ENCODE assay signal across 8 cellular contexts in the genomic region with DNA sequence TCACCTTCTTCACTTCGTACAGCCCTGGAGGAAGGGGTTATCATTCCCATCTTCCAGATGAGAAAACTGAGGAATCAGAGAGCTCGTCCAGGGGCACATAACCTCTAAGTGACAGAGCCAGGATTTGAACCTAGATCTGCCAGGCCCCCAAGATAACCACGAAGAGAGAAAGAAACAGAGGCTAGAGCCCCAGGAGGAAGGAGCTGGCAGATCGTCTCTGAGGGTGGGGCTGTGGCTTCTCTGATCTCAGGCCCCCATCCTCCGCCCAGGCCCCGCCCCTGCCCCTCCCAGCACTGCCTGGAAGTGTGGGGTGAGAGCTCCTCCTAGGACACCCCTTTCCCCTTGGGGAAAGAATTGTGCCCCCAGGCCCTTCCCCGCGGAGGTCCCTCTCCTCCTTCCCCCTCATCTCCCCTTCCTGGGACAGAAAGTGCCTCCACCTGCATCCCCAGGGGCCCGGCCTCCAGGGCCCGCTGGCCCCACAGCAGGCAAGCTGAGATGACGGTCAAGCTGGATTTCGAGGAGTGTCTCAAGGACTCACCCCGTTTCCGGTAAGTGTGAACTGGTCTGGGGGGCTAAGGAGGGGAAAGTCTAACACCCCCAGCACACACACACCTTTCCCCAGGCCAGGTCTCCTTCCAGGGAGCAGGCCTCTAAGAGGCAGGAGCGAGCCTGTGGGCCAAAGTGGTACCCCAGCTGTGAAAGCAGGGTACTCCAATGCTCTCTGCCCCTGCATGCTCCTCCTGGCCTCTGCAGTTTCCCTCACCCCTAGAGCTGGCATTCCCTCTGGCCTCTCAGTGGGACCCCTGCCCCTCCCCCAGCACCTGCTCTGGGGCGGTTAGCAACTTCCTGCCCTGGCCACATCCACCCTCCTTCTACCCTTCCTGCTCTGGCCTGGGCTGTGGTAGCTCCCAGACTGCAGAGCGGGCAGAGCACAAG. TPM values are rescaled to one million over a fixed set of nuclear protein-coding genes. Genes with fewer than 3 reads are reported as not detected.
DNase-seq lines count a peak whose midpoint lies in the region; ATAC-seq and TF ChIP-seq lines count a peak whose summit lies in the region.

A gene with protein sequence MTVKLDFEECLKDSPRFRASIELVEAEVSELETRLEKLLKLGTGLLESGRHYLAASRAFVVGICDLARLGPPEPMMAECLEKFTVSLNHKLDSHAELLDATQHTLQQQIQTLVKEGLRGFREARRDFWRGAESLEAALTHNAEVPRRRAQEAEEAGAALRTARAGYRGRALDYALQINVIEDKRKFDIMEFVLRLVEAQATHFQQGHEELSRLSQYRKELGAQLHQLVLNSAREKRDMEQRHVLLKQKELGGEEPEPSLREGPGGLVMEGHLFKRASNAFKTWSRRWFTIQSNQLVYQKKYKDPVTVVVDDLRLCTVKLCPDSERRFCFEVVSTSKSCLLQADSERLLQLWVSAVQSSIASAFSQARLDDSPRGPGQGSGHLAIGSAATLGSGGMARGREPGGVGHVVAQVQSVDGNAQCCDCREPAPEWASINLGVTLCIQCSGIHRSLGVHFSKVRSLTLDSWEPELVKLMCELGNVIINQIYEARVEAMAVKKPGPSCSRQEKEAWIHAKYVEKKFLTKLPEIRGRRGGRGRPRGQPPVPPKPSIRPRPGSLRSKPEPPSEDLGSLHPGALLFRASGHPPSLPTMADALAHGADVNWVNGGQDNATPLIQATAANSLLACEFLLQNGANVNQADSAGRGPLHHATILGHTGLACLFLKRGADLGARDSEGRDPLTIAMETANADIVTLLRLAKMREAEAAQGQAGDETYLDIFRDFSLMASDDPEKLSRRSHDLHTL (plus strand): TSS at position 290 of the 936 bp plus-strand sequence. CDS start 206 bp downstream, at position 496.

- TF ChIP-seq CTCF in NB4 (IDR thresholded peaks at IDR 0.05; ENCODE audit: low read depth, low read length) = no peak
- no peak for TF ChIP-seq CTCF in left lung (IDR thresholded peaks at IDR 0.05)
- TF ChIP-seq CTCF in brain microvascular endothelial cell (IDR thresholded peaks at IDR 0.05; ENCODE audit: low read depth, low read length, missing control alignments) = no peak

- peak; percentile 77 for ATAC-seq in GM19463 (IDR thresholded peaks at IDR 0.05; ENCODE audit: unreplicated experiment)
- ATAC-seq in left lung = peak; percentile 78
- ATAC-seq in HG03097 (IDR thresholded peaks at IDR 0.05; ENCODE audit: low FRiP score, unreplicated experiment) = no peak

- H3K9me3 Mint-ChIP-seq in activated T-cell treated with anti-CD3 and anti-CD28 coated beads, Interleukin-2, amount 50 U/mL, for 24 hours = no peaks in the 10 kb centered on the region

- H3K27ac Mint-ChIP-seq in activated T-cell treated with anti-CD3 and anti-CD28 coated beads, Interleukin-2, amount 50 U/mL, for 24 hours = peak within 1 kb of the TSS; percentile 94

- peaks cover 0 to 34% of the 10 kb centered on the region in 2 donors for H3K4me1 ChIP-seq in left lung

- no peaks in the 10 kb centered on the region for H3K27me3 Mint-ChIP-seq in activated T-cell treated with anti-CD3 and anti-CD28 coated beads, Interleukin-2, amount 50 U/mL, for 24 hours

- no peak for TF ChIP-seq POLR2A in NB4 (IDR thresholded peaks at IDR 0.05; ENCODE audit: extremely low read depth, insufficient read length)

- peak within 1 kb of the TSS; percentile 85 for H3K4me3 Mint-ChIP-seq in activated T-cell treated with anti-CD3 and anti-CD28 coated beads, Interleukin-2, amount 50 U/mL, for 24 hours

- H3K27me3 ChIP-seq in left lung = peaks cover 0 to 37% of the 10 kb centered on the region in 2 donors
- H3K27me3 ChIP-seq in brain microvascular endothelial cell (replicated peaks) = no peaks in the 10 kb centered on the region

- H3K36me3 ChIP-seq in left lung = peaks cover 0 to 9% of the 10 kb centered on the region in 2 donors
- no peaks in the 10 kb centered on the region for H3K36me3 ChIP-seq in brain microvascular endothelial cell (replicated peaks)

- H3K4me1 Mint-ChIP-seq in activated T-cell treated with anti-CD3 and anti-CD28 coated beads, Interleukin-2, amount 50 U/mL, for 24 hours (ENCODE audit: low read depth) = peaks cover 62% of the 10 kb centered on the region

- H3K36me3 Mint-ChIP-seq in activated T-cell treated with anti-CD3 and anti-CD28 coated beads, Interleukin-2, amount 50 U/mL, for 24 hours (ENCODE audit: low read depth) = peaks cover 44% of the 10 kb centered on the region

- no peaks in the 10 kb centered on the region for H3K9me3 ChIP-seq in left lung

- peak; percentile 83 for DNase-seq in NB4 (ENCODE audit: low read depth)
- peak; percentile 88 for DNase-seq in activated T-cell treated with anti-CD3 and anti-CD28 coated beads, Interleukin-2, amount 50 U/mL, for 24 hours
- DNase-seq in left lung = peak; percentile 72 to 94
- DNase-seq in stimulated activated CD8-positive, alpha-beta memory T cell treated with anti-CD3 and anti-CD28 coated beads, Interleukin-7, amount 100 ng/mL, for 24 hours (ENCODE audit: low read depth) = peak; percentile 80
- DNase-seq in DMS114 treated with DMSO at 0.1 percent for 48 hours (lab: John Stamatoyannopoulos, UW; ENCODE audit: unreplicated experiment) = no peak
- DNase-seq in brain microvascular endothelial cell = no peak

- in situ Hi-C loops in brain microvascular endothelial cell (cut with HindIII; ENCODE audit: low pct_ligation_motif_present, low sequenced_read_pairs) = no loop called here

- peak within 1 kb of the TSS; percentile 77 for H3K4me3 ChIP-seq in NB4 (ENCODE audit: low read depth, low read length)
- peak within 1 kb of the TSS in 1 of 2 donors; percentile 47 for H3K4me3 ChIP-seq in left lung
- no peak within 1 kb of the TSS for H3K4me3 ChIP-seq in brain microvascular endothelial cell (ENCODE audit: low read depth, low read length)

- intact Hi-C loops in left lung (cut with DNase I) = no loop called here

- H3K27ac ChIP-seq in left lung (peak within 1 kb of the TSS in 1 of 2 donors; percentile 66), brain microvascular endothelial cell (no peak within 1 kb of the TSS)

RNA-seq across cellular contexts. Expression of the gene that starts here (rescaled TPM):
- 10 to 100 TPM in 1 of 2 donors, 1 to 10 TPM in 1; 9.9 to 51.4 TPM for total RNA-seq in left lung

Comparison
In these comparisons a context has a peak if more than half of its experiments do, and no peak if none do; other contexts are left out.
1. DNase-seq: peak in NB4 (single experiment), activated T-cell treated with anti-CD3 and anti-CD28 coated beads, Interleukin-2, amount 50 U/mL, for 24 hours (single experiment), left lung (2 of 2) and stimulated activated CD8-positive, alpha-beta memory T cell treated with anti-CD3 and anti-CD28 coated beads, Interleukin-7, amount 100 ng/mL, for 24 hours (single experiment); none in DMS114 treated with DMSO at 0.1 percent for 48 hours (single experiment) and brain microvascular endothelial cell (single experiment).